1 cellular context compared by ENCODE assay signal in the genomic region with DNA sequence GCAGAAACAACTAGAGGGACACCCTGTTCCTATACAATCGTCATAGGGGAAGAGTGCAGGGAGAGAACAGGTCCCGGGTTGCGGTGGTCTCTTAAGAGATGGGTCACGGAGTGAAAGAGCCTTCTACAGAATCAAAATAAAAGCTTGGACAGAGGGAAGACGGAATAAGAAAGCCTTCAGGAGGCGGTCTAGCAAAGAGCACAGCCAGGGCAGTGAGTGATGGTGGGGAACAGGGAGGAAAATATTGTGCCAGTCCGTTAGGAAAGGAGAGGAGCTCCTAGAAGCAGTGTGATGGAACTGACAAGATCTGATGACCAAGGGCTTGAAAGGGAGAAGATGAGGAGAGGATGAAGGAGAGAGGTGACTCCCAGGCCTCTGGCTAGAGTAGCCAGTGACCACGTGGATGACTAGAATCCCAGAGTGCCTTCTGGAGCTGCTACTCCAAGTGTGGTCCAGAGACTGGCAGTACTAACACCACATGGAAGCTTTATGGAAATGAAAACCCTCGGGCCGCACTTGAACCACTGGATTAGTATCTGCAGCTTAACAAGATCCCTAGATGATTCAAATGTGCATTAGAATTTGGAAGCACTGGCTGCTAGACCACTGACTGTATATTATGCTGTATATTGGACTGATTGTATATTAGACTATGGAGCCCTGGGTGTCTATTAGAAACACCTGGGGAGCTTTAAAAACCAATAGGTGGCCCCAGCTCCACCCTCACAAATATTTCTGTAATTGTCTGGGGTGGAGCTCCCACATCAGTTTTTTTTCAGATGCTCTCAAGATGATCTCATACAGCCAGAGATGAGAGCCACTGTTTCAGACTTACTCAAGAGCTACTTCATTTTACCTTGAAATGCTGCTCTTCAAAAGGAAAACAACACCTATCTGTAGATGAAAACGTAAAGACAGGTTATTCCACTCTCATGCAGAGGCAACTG.
TF ChIP-seq lines count a peak whose summit lies in the region.

No MANE protein-coding gene starts in this region.

TF ChIP-seq in H1, 55 proteins besides CTCF, POLR2A, EP300 and RAD21:
- TF ChIP-seq TEAD4 (IDR thresholded peaks at IDR 0.05; ENCODE audit: low read depth, low read length), result no peak
- TF ChIP-seq TAF7 (optimal IDR thresholded peaks at IDR 0.05; ENCODE audit: borderline replicate concordance, low read depth, low read length), result no peak
- TF ChIP-seq KDM4A (IDR thresholded peaks at IDR 0.05; ENCODE audit: low read depth, low read length, severe bottlenecking), result no peak
- no peak for TF ChIP-seq CTBP2 (IDR thresholded peaks at IDR 0.05; ENCODE audit: borderline replicate concordance, insufficient read depth, insufficient read length, low read length)
- no peak for TF ChIP-seq BCL11A (IDR thresholded peaks at IDR 0.05; ENCODE audit: low read depth in 2 of 2, low read length in 2 of 2)
- TF ChIP-seq EZH2 (IDR thresholded peaks at IDR 0.05; ENCODE audit: low read depth, low read length, severe bottlenecking), result no peak
- TF ChIP-seq KDM5A (IDR thresholded peaks at IDR 0.05; ENCODE audit: low read length), result no peak
- TF ChIP-seq POU5F1 (IDR thresholded peaks at IDR 0.05; ENCODE audit: low read depth, low read length), result no peak
- no peak for TF ChIP-seq TCF12 (IDR thresholded peaks at IDR 0.05; ENCODE audit: low read depth, low read length)
